In the genomic region with DNA sequence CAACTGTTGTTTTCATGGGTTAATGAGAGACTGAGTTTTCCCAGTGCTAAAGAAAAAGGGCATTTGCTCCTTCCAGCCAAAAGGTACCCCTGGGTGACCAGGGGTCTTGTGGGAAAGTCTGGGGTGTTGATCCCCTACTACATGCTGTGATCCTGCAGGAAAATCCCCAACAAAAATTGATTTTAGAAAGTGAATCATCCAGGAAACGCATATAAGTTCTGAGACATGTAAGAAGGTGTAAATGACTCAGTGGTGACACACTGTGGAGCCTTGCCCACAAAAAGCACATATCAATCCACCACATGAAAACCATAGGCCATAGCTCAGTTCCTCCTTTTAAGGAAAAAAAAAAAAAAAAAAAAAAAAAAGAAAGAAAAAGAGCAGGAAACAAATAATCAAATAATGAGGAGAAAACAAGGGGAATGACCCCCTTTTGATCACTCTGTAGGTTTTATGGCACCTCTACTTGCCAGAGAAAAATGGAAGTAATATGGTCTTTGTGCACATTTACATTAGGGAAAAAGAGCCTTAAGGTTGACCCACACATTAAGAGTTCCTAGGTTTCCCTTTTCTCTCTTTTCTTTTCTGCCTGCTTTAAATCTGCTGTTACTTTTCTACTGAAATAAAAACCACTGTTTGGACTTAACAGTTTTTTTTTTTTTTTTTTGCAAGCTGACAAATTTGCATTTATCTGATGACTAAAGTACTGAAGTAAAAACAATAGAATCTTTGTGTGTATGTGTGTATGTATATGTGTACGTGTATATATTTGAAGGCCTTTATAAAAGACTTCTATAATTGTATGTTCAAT, we compare ENCODE assay signal across 8 cellular contexts.
DNase-seq lines count a peak whose midpoint lies in the region; ATAC-seq, FAIRE-seq and TF ChIP-seq lines count a peak whose summit lies in the region.

No MANE protein-coding gene starts in this region.

- intact Hi-C loops in HepG2 (cut with micrococcal nuclease; ENCODE audit: unreplicated experiment), result no loop called here
- intact Hi-C loops in right lobe of liver (cut with DNase I), result no loop called here
- intact Hi-C loops in sigmoid colon (cut with DNase I), result no loop called here

- no peak overlapping the region for H3K4me3 ChIP-seq in HepG2 (replicated peaks in 1 of 3; ENCODE audit: insufficient read depth in 1 of 3, low read depth in 2 of 3, low read length in 3 of 3)
- H3K4me3 ChIP-seq in right lobe of liver, result no peak overlapping the region
- H3K4me3 ChIP-seq in sigmoid colon, result no peak overlapping the region

- TF ChIP-seq EP300 in HepG2 (IDR thresholded peaks at IDR 0.05; ENCODE audit: low read depth in 2 of 2, low read length in 2 of 2) (no peak), HepG2 (CRISPR knock-in tag; IDR thresholded peaks at IDR 0.05; ENCODE audit: borderline replicate concordance) (no peak), sigmoid colon (IDR thresholded peaks at IDR 0.05) (no peak)

- H3K27ac ChIP-seq in HepG2 (ENCODE audit: extremely low read length, insufficient read depth, low read length) (no peak overlapping the region), right lobe of liver (no peak overlapping the region), sigmoid colon (no peak overlapping the region)

- H3K36me3 Mint-ChIP-seq in T-helper 2 cell treated with Interferon-gamma antibody and Interleukin-4, amounts not matched to agents 5 μg/mL and 100 μg/mL, for 36 hours (ENCODE audit: low read depth), result no peaks in the 10 kb centered on the region
- H3K36me3 Mint-ChIP-seq in stimulated activated naive CD8-positive, alpha-beta T cell treated with anti-CD3 and anti-CD28 coated beads, Interleukin-15, Interleukin-2, amounts not matched to agents 100 ng/mL and 50 ng/mL, for 24 hours (ENCODE audit: low read depth), result no peaks in the 10 kb centered on the region

- no peaks in the 10 kb centered on the region for H3K79me2 ChIP-seq in HepG2 (ENCODE audit: insufficient read depth, low read length)

- no peaks in the 10 kb centered on the region for H3K9me3 Mint-ChIP-seq in T-helper 2 cell treated with Interferon-gamma antibody and Interleukin-4, amounts not matched to agents 5 μg/mL and 100 μg/mL, for 36 hours
- no peaks in the 10 kb centered on the region for H3K9me3 Mint-ChIP-seq in stimulated activated naive CD8-positive, alpha-beta T cell treated with anti-CD3 and anti-CD28 coated beads, Interleukin-15, Interleukin-2, amounts not matched to agents 100 ng/mL and 50 ng/mL, for 24 hours

- TF ChIP-seq RAD21 in HepG2 (CRISPR knock-in tag; IDR thresholded peaks at IDR 0.05), result no peak

- CTCF ChIA-PET in HepG2 (lab: Yijun Ruan, JAX; ENCODE audit: low intra/inter-chr PET ratio, low total read pairs), result no interaction called here

- no peaks in the 10 kb centered on the region for H3K27me3 Mint-ChIP-seq in T-helper 2 cell treated with Interferon-gamma antibody and Interleukin-4, amounts not matched to agents 5 μg/mL and 100 μg/mL, for 36 hours (ENCODE audit: low read depth)
- peaks cover 2% of the 10 kb centered on the region for H3K27me3 Mint-ChIP-seq in stimulated activated naive CD8-positive, alpha-beta T cell treated with anti-CD3 and anti-CD28 coated beads, Interleukin-15, Interleukin-2, amounts not matched to agents 100 ng/mL and 50 ng/mL, for 24 hours

- FAIRE-seq in HepG2 (lab: Jason Lieb, UNC), result no peak

- H3K36me3 ChIP-seq in HepG2 (replicated peaks in 1 of 2; ENCODE audit: control insufficient read depth in 1 of 2, insufficient read depth in 2 of 2, low read length in 2 of 2), result no peaks in the 10 kb centered on the region
- H3K36me3 ChIP-seq in right lobe of liver, result no peaks in the 10 kb centered on the region
- no peaks in the 10 kb centered on the region for H3K36me3 ChIP-seq in sigmoid colon

- H4K20me1 ChIP-seq in HepG2 (ENCODE audit: insufficient read depth, low read length), result no peaks in the 10 kb centered on the region

- H3K27me3 ChIP-seq in HepG2 (ENCODE audit: control insufficient read depth in 1 of 2, insufficient read depth in 2 of 2, low read length in 2 of 2) (no peaks in the 10 kb centered on the region), right lobe of liver (no peaks in the 10 kb centered on the region), sigmoid colon (no peaks in the 10 kb centered on the region)

- no peak overlapping the region for H3K27ac Mint-ChIP-seq in T-helper 2 cell treated with Interferon-gamma antibody and Interleukin-4, amounts not matched to agents 5 μg/mL and 100 μg/mL, for 36 hours
- peak overlapping the region; percentile 42 for H3K27ac Mint-ChIP-seq in stimulated activated naive CD8-positive, alpha-beta T cell treated with anti-CD3 and anti-CD28 coated beads, Interleukin-15, Interleukin-2, amounts not matched to agents 100 ng/mL and 50 ng/mL, for 24 hours

- TF ChIP-seq CTCF in HepG2 (CRISPR knock-in tag; IDR thresholded peaks at IDR 0.05), result no peak
- TF ChIP-seq CTCF in right lobe of liver (IDR thresholded peaks at IDR 0.05), result no peak
- TF ChIP-seq CTCF in sigmoid colon (IDR thresholded peaks at IDR 0.05), result no peak

- no peak for TF ChIP-seq POLR2A in HepG2 (IDR thresholded peaks at IDR 0.05; ENCODE audit: insufficient read depth in 1 of 2, low read depth in 2 of 2, low read length in 2 of 2)
- no peak for TF ChIP-seq POLR2A in right lobe of liver (IDR thresholded peaks at IDR 0.05)
- TF ChIP-seq POLR2A in sigmoid colon (IDR thresholded peaks at IDR 0.05), result no peak

- 7% methylated on average over 2 of the region's 2 CpGs for WGBS in HepG2 (ENCODE audit: low lambda C conversion rate)
- 53% methylated on average over 2 of the region's 2 CpGs for WGBS in right lobe of liver (ENCODE audit: insufficient coverage, low coverage, low lambda C conversion rate, missing lambda C conversion rate)
- WGBS in sigmoid colon, 2 donors, result 55 to 83% methylated on average over 2 of the region's 2 CpGs

- H3K9me3 ChIP-seq in HepG2 (ENCODE audit: low read length), result no peaks in the 10 kb centered on the region
- no peaks in the 10 kb centered on the region for H3K9me3 ChIP-seq in right lobe of liver
- no peaks in the 10 kb centered on the region for H3K9me3 ChIP-seq in sigmoid colon

- POLR2A ChIA-PET in HepG2 (lab: Yijun Ruan, JAX), result no interaction called here

- BruUV-seq in HepG2 (replicated peaks; lab: Mats Ljungman, UMichigan), result no TSS peak

- no peak overlapping the region for H3K4me2 ChIP-seq in HepG2 (ENCODE audit: low read depth, low read length)

- no peak overlapping the region for H3K9ac ChIP-seq in HepG2 (ENCODE audit: insufficient read depth, low read depth, low read length)

- in situ Hi-C loops in HepG2 (cut with HindIII; ENCODE audit: extremely low pct_ligation_motif_present, low pct_unique_long_range_greater_than_20kb), result no loop called here

- no peak overlapping the region for H2AFZ ChIP-seq in HepG2 (ENCODE audit: low read length)

- H3K4me1 ChIP-seq in HepG2 (ENCODE audit: insufficient read depth, low read length) (no peaks in the 10 kb centered on the region), right lobe of liver (no peaks in the 10 kb centered on the region), sigmoid colon (no peaks in the 10 kb centered on the region)

- H3K4me1 Mint-ChIP-seq in T-helper 2 cell treated with Interferon-gamma antibody and Interleukin-4, amounts not matched to agents 5 μg/mL and 100 μg/mL, for 36 hours (ENCODE audit: low read depth), result peaks cover 3% of the 10 kb centered on the region
- H3K4me1 Mint-ChIP-seq in stimulated activated naive CD8-positive, alpha-beta T cell treated with anti-CD3 and anti-CD28 coated beads, Interleukin-15, Interleukin-2, amounts not matched to agents 100 ng/mL and 50 ng/mL, for 24 hours (ENCODE audit: low read depth), result peaks cover 16% of the 10 kb centered on the region

- ATAC-seq in HepG2, result no peak
- ATAC-seq in right lobe of liver, result no peak
- peak; percentile 97 for ATAC-seq in HG03095 (IDR thresholded peaks at IDR 0.05; ENCODE audit: unreplicated experiment)

- no peak overlapping the region for H3K4me3 Mint-ChIP-seq in T-helper 2 cell treated with Interferon-gamma antibody and Interleukin-4, amounts not matched to agents 5 μg/mL and 100 μg/mL, for 36 hours
- H3K4me3 Mint-ChIP-seq in stimulated activated naive CD8-positive, alpha-beta T cell treated with anti-CD3 and anti-CD28 coated beads, Interleukin-15, Interleukin-2, amounts not matched to agents 100 ng/mL and 50 ng/mL, for 24 hours, result peak overlapping the region; percentile 15

- no peak for DNase-seq in HepG2 (ENCODE audit: low spot score)
- no peak for DNase-seq in right lobe of liver
- DNase-seq in T-helper 2 cell treated with Interferon-gamma antibody and Interleukin-4, amounts not matched to agents 5 μg/mL and 100 μg/mL, for 36 hours (ENCODE audit: low spot score), result peak; percentile 10
- no peak for DNase-seq in cerebellar nuclear complex (lab: John Stamatoyannopoulos, UW)
- DNase-seq in sigmoid colon, result no peak
- no peak for DNase-seq in NCI-H146 (lab: John Stamatoyannopoulos, UW)

TF ChIP-seq in HepG2, 621 proteins besides CTCF, POLR2A, EP300 and RAD21:
- no peak for TF ChIP-seq CEBPB (IDR thresholded peaks at IDR 0.05; ENCODE audit: borderline replicate concordance, low read depth, low read length)
- no peak for TF ChIP-seq RNF2 (conservative IDR thresholded peaks at IDR 0.05; ENCODE audit: low read depth)
- no peak for TF ChIP-seq ZBTB43 (CRISPR knock-in tag; conservative IDR thresholded peaks at IDR 0.05)
- TF ChIP-seq FOXJ3 (CRISPR knock-in tag; IDR thresholded peaks at IDR 0.05; ENCODE audit: borderline replicate concordance), result no peak
- no peak for TF ChIP-seq PTBP1 (IDR thresholded peaks at IDR 0.05; ENCODE audit: low read depth, low read length, poor library complexity, severe bottlenecking)
- peak in 1 of 2 experiments; percentile 60; a peak in 2 of 4 replicates for TF ChIP-seq MAFK (conservative IDR thresholded peaks at IDR 0.05 in 1 of 2, IDR thresholded peaks at IDR 0.05 in 1 of 2; ENCODE audit: low read length in 2 of 2)
- no peak for TF ChIP-seq ZFYVE20 (CRISPR knock-in tag; IDR thresholded peaks at IDR 0.05; ENCODE audit: borderline replicate concordance, low read depth)
- TF ChIP-seq KDM4B (CRISPR knock-in tag; IDR thresholded peaks at IDR 0.05), result no peak
- TF ChIP-seq ZNF577 (CRISPR knock-in tag; IDR thresholded peaks at IDR 0.05; ENCODE audit: borderline replicate concordance, low read depth), result no peak
- TF ChIP-seq MAFF (IDR thresholded peaks at IDR 0.05; ENCODE audit: low read depth, low read length), result peak; percentile 39; the same call in 1 of the 2 replicates
